Comparison of ENCODE assay signal across 1 cellular context in genomic region chr3:107683447-107683846, GRCh38.
TF ChIP-seq lines count a peak whose summit lies in the region.

No MANE protein-coding gene starts in this region.

TF ChIP-seq in IMR-90, 13 proteins besides CTCF, POLR2A, EP300 and RAD21:
- no peak for TF ChIP-seq CHD1 (IDR thresholded peaks at IDR 0.05; ENCODE audit: low read depth, low read length)
- TF ChIP-seq NFE2L2 (IDR thresholded peaks at IDR 0.05; ENCODE audit: low read depth, low read length), result no peak
- no peak for TF ChIP-seq SMC3 (IDR thresholded peaks at IDR 0.05; ENCODE audit: low read depth, low read length)
- TF ChIP-seq RFX5 (IDR thresholded peaks at IDR 0.05; ENCODE audit: low read depth, low read length), result no peak
- no peak for TF ChIP-seq FOS (IDR thresholded peaks at IDR 0.05; ENCODE audit: low read depth, low read length)
- no peak for TF ChIP-seq USF2 (IDR thresholded peaks at IDR 0.05; ENCODE audit: low read depth, low read length)
- no peak for TF ChIP-seq MAZ (IDR thresholded peaks at IDR 0.05; ENCODE audit: borderline replicate concordance, low read depth, low read length)
- no peak for TF ChIP-seq MXI1 (IDR thresholded peaks at IDR 0.05; ENCODE audit: borderline replicate concordance, low read depth, low read length)
- TF ChIP-seq CEBPB (IDR thresholded peaks at IDR 0.05; ENCODE audit: low read depth, low read length), result no peak
- no peak for TF ChIP-seq MAFK (IDR thresholded peaks at IDR 0.05; ENCODE audit: low read depth, low read length)
- TF ChIP-seq, protein P1, sequence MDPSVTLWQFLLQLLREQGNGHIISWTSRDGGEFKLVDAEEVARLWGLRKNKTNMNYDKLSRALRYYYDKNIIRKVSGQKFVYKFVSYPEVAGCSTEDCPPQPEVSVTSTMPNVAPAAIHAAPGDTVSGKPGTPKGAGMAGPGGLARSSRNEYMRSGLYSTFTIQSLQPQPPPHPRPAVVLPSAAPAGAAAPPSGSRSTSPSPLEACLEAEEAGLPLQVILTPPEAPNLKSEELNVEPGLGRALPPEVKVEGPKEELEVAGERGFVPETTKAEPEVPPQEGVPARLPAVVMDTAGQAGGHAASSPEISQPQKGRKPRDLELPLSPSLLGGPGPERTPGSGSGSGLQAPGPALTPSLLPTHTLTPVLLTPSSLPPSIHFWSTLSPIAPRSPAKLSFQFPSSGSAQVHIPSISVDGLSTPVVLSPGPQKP (IDR thresholded peaks at IDR 0.05; ENCODE audit: borderline replicate concordance, low read depth, low read length), result no peak
- TF ChIP-seq BHLHE40 (IDR thresholded peaks at IDR 0.05; ENCODE audit: low read depth, low read length), result no peak
- no peak for TF ChIP-seq RCOR1 (IDR thresholded peaks at IDR 0.05; ENCODE audit: insufficient replicate concordance, low read length)
